ENCODE assay signal across 1 cellular context in genomic region chr9:21294325-21294724, GRCh38.
TF ChIP-seq lines count a peak whose summit lies in the region.

No MANE protein-coding gene starts in this region.

TF ChIP-seq in WTC11, 78 proteins besides CTCF, POLR2A, EP300 and RAD21 (continued from another document):
- TF ChIP-seq, protein P1, sequence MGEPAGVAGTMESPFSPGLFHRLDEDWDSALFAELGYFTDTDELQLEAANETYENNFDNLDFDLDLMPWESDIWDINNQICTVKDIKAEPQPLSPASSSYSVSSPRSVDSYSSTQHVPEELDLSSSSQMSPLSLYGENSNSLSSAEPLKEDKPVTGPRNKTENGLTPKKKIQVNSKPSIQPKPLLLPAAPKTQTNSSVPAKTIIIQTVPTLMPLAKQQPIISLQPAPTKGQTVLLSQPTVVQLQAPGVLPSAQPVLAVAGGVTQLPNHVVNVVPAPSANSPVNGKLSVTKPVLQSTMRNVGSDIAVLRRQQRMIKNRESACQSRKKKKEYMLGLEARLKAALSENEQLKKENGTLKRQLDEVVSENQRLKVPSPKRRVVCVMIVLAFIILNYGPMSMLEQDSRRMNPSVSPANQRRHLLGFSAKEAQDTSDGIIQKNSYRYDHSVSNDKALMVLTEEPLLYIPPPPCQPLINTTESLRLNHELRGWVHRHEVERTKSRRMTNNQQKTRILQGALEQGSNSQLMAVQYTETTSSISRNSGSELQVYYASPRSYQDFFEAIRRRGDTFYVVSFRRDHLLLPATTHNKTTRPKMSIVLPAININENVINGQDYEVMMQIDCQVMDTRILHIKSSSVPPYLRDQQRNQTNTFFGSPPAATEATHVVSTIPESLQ (CRISPR knock-in tag; IDR thresholded peaks at IDR 0.05) = no peak
- TF ChIP-seq GABPB1 (CRISPR knock-in tag; IDR thresholded peaks at IDR 0.05) (no peak), EMX1 (CRISPR knock-in tag; IDR thresholded peaks at IDR 0.05) (no peak), RELA (CRISPR knock-in tag; IDR thresholded peaks at IDR 0.05; ENCODE audit: borderline replicate concordance) (no peak), ATF3 (CRISPR knock-in tag; conservative IDR thresholded peaks at IDR 0.05) (no peak), PRDM15 (CRISPR knock-in tag; IDR thresholded peaks at IDR 0.05) (no peak), E2F4 (CRISPR knock-in tag; IDR thresholded peaks at IDR 0.05; ENCODE audit: borderline replicate concordance, low read depth) (no peak), ATF1 (CRISPR knock-in tag; IDR thresholded peaks at IDR 0.05) (no peak)
